ENCODE assay signal across 8 cellular contexts in the genomic region with DNA sequence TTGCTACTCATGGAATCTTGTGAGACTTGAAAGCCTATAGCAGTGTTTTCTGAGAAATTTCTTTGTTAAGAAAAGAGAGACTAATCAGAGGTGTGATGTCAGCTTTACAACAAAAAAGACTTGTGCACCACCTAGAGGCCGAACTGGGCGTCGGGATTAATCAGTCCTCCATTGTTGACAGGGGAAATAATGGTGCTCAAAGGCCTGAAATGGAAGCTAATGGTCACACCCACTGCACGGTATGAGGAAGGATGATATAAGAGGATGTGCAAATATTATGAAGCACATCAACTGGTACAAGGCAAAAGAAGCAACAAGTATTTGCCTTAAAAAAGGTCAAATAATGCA.
DNase-seq lines count a peak whose midpoint lies in the region; ATAC-seq, FAIRE-seq and TF ChIP-seq lines count a peak whose summit lies in the region.

No MANE protein-coding gene starts in this region.

- peak; percentile 90 for FAIRE-seq in GM12878 (lab: Jason Lieb, UNC)

- 0% methylated on average over 4 of the region's 4 CpGs for WGBS in GM12878 (ENCODE audit: insufficient coverage, insufficient replicate concordance, low lambda C conversion rate, missing lambda C conversion rate)

- CTCF ChIA-PET in activated CD4-positive, alpha-beta T cell treated with anti-CD3 and anti-CD28 coated beads, Interleukin-2, amount 10 ng/mL, durations not matched to agents 7 days and 5 days (lab: Charles Lee) = no interaction called here
- CTCF ChIA-PET in GM12878 (lab: Yijun Ruan, JAX) = interaction anchor here (0.7 to 2.6 kb wide), 14 partner anchors 9 to 944 kb away, joined by 3 to 23 read pairs (median 3); no protein-coding TSS in a partner anchor

- H2AFZ ChIP-seq in GM12878 (ENCODE audit: control insufficient read depth, low read depth, low read length) = no peak overlapping the region

- peak; percentile 77 for TF ChIP-seq RAD21 in GM12878 (IDR thresholded peaks at IDR 0.05; ENCODE audit: insufficient read depth, low read depth, low read length)

- no peaks in the 10 kb centered on the region for H3K27me3 ChIP-seq in GM12878 (replicated peaks in 1 of 2; ENCODE audit: control insufficient read depth in 2 of 2, insufficient read depth in 2 of 2, low read length in 1 of 2)

- no peaks in the 10 kb centered on the region for H3K9me3 Mint-ChIP-seq in activated CD4-positive, alpha-beta T cell treated with anti-CD3 and anti-CD28 coated beads, Interleukin-2, amount 10 ng/mL, durations not matched to agents 7 days and 5 days
- H3K9me3 Mint-ChIP-seq in stimulated activated naive CD8-positive, alpha-beta T cell treated with anti-CD3 and anti-CD28 coated beads, Interleukin-15, amount 100 ng/mL, for 72 hours = no peaks in the 10 kb centered on the region

- H3K36me3 ChIP-seq in GM12878 (ENCODE audit: control insufficient read depth in 2 of 2, insufficient read depth in 2 of 2, low read length in 1 of 2) = no peaks in the 10 kb centered on the region

- H3K4me1 Mint-ChIP-seq in activated CD4-positive, alpha-beta T cell treated with anti-CD3 and anti-CD28 coated beads, Interleukin-2, amount 10 ng/mL, durations not matched to agents 7 days and 5 days = peaks cover 3% of the 10 kb centered on the region
- no peaks in the 10 kb centered on the region for H3K4me1 Mint-ChIP-seq in stimulated activated naive CD8-positive, alpha-beta T cell treated with anti-CD3 and anti-CD28 coated beads, Interleukin-15, amount 100 ng/mL, for 72 hours

- no peaks in the 10 kb centered on the region for H3K9me3 ChIP-seq in GM12878 (replicated peaks; ENCODE audit: control insufficient read depth, insufficient read depth, low read length)

- no peak overlapping the region for H3K9ac ChIP-seq in GM12878 (ENCODE audit: control insufficient read depth, insufficient read depth, low read length)

- POLR2A ChIA-PET in activated CD4-positive, alpha-beta T cell treated with anti-CD3 and anti-CD28 coated beads, Interleukin-2, amount 10 ng/mL, durations not matched to agents 7 days and 5 days (lab: Charles Lee) = no interaction called here
- POLR2A ChIA-PET in GM12878 (lab: Charles Lee) = no interaction called here

- intact Hi-C loops in GM12878 (cut with micrococcal nuclease; ENCODE audit: unreplicated experiment) = loop anchor here (5.0 to 10.0 kb wide), 6 partner anchors 150 to 943 kb away; no protein-coding TSS in a partner anchor

- no peak overlapping the region for H3K27ac ChIP-seq in GM12878 (ENCODE audit: control insufficient read depth, insufficient read depth)

- no peaks in the 10 kb centered on the region for H3K79me2 ChIP-seq in GM12878 (ENCODE audit: control insufficient read depth, insufficient read depth, low read length)

- peak; percentile 52 to 67 (median 65) for TF ChIP-seq CTCF in GM12878 (IDR thresholded peaks at IDR 0.05 in 2 of 3, conservative IDR thresholded peaks at IDR 0.05 in 1 of 3; ENCODE audit: control insufficient read depth in 2 of 3, extremely low read depth in 1 of 3, insufficient read depth in 1 of 3, low read depth in 3 of 3, low read length in 3 of 3)

- ATAC-seq in GM21576 (IDR thresholded peaks at IDR 0.05; ENCODE audit: unreplicated experiment) (peak; percentile 97), GM12878 (peak; percentile 100)
- peak; percentile 80 for ATAC-seq in stimulated activated naive CD8-positive, alpha-beta T cell treated with anti-CD3 and anti-CD28 coated beads, Interleukin-15, amount 100 ng/mL, for 72 hours

- no peak for TF ChIP-seq EP300 in GM12878 (IDR thresholded peaks at IDR 0.05; ENCODE audit: borderline replicate concordance in 1 of 2, control insufficient read depth in 1 of 2, low read depth in 2 of 2, low read length in 2 of 2)

- H3K4me1 ChIP-seq in GM12878 (ENCODE audit: control insufficient read depth, insufficient read depth, low read length) = no peaks in the 10 kb centered on the region

- SMC1A ChIA-PET in GM12878 (lab: Charles Lee; ENCODE audit: uncharacterized antibody, unreplicated experiment) = interaction anchor here (1.0 to 1.8 kb wide), 6 partner anchors 9 to 1801 kb away, joined by 3 to 10 read pairs (median 3); no protein-coding TSS in a partner anchor

- H3K27ac Mint-ChIP-seq in activated CD4-positive, alpha-beta T cell treated with anti-CD3 and anti-CD28 coated beads, Interleukin-2, amount 10 ng/mL, durations not matched to agents 7 days and 5 days = no peak overlapping the region
- no peak overlapping the region for H3K27ac Mint-ChIP-seq in stimulated activated naive CD8-positive, alpha-beta T cell treated with anti-CD3 and anti-CD28 coated beads, Interleukin-15, amount 100 ng/mL, for 72 hours

- RAD21 ChIA-PET in GM12878 (lab: Charles Lee; ENCODE audit: unreplicated experiment) = interaction anchor here (1.0 to 1.1 kb wide), 2 partner anchors 10 to 446 kb away, joined by 3 read pairs; no protein-coding TSS in a partner anchor

- H3K4me2 ChIP-seq in GM12878 (ENCODE audit: control insufficient read depth, insufficient read depth) = no peak overlapping the region

- no peaks in the 10 kb centered on the region for H3K27me3 Mint-ChIP-seq in activated CD4-positive, alpha-beta T cell treated with anti-CD3 and anti-CD28 coated beads, Interleukin-2, amount 10 ng/mL, durations not matched to agents 7 days and 5 days
- H3K27me3 Mint-ChIP-seq in stimulated activated naive CD8-positive, alpha-beta T cell treated with anti-CD3 and anti-CD28 coated beads, Interleukin-15, amount 100 ng/mL, for 72 hours = no peaks in the 10 kb centered on the region

- H3K36me3 Mint-ChIP-seq in activated CD4-positive, alpha-beta T cell treated with anti-CD3 and anti-CD28 coated beads, Interleukin-2, amount 10 ng/mL, durations not matched to agents 7 days and 5 days (ENCODE audit: low read depth) = no peaks in the 10 kb centered on the region

- no TSS peak for BruUV-seq in GM12878 (replicated peaks; lab: Mats Ljungman, UMichigan)

- no peak for TF ChIP-seq POLR2A in GM12878 (IDR thresholded peaks at IDR 0.05; ENCODE audit: low read depth, low read length)

- H3K4me3 ChIP-seq in GM12878 = no peak overlapping the region

- DNase-seq in activated CD4-positive, alpha-beta T cell treated with anti-CD3 and anti-CD28 coated beads, Interleukin-2, amount 10 ng/mL, durations not matched to agents 7 days and 5 days = peak; percentile 39
- DNase-seq in activated CD4-positive, alpha-beta T cell treated with anti-CD3 and anti-CD28 coated beads for 1 hour = no peak
- DNase-seq in HPDE6-E6E7 (ENCODE audit: extremely low spot score) (peak; percentile 45), NCI-H774 (lab: John Stamatoyannopoulos, UW) (peak; percentile 1), GM12878 (ENCODE audit: low read depth, low spot score) (peak; percentile 24), inferior parietal cortex (ENCODE audit: extremely low spot score) (peak; percentile 75)
- peak; percentile 10 to 20 for DNase-seq in stimulated activated naive CD8-positive, alpha-beta T cell treated with anti-CD3 and anti-CD28 coated beads, Interleukin-15, amount 100 ng/mL, for 72 hours

- in situ Hi-C loops in GM12878 (cut with MboI) = no loop called here

- no peak overlapping the region for H3K4me3 Mint-ChIP-seq in activated CD4-positive, alpha-beta T cell treated with anti-CD3 and anti-CD28 coated beads, Interleukin-2, amount 10 ng/mL, durations not matched to agents 7 days and 5 days
- no peak overlapping the region for H3K4me3 Mint-ChIP-seq in stimulated activated naive CD8-positive, alpha-beta T cell treated with anti-CD3 and anti-CD28 coated beads, Interleukin-15, amount 100 ng/mL, for 72 hours

- H4K20me1 ChIP-seq in GM12878 (ENCODE audit: control insufficient read depth, insufficient read depth) = no peaks in the 10 kb centered on the region

TF ChIP-seq in GM12878, 131 proteins besides CTCF, POLR2A, EP300 and RAD21:
- TF ChIP-seq CREM (IDR thresholded peaks at IDR 0.05; ENCODE audit: low read depth) = 0 out of 2 replicates have a peak, but pooled peaks have one; percentile 11
- TF ChIP-seq SMC3 (IDR thresholded peaks at IDR 0.05; ENCODE audit: borderline replicate concordance, low read length) = peak; percentile 31; the same call in 1 of the 2 replicates
- TF ChIP-seq ZSCAN29 (IDR thresholded peaks at IDR 0.05) = no peak
- TF ChIP-seq ZNF274 (IDR thresholded peaks at IDR 0.05; ENCODE audit: insufficient read depth, insufficient read length) = no peak
- TF ChIP-seq SIX5 (IDR thresholded peaks at IDR 0.05; ENCODE audit: low read depth, low read length, severe bottlenecking) = no peak
- TF ChIP-seq ATF7 (IDR thresholded peaks at IDR 0.05; ENCODE audit: low read depth) = 0 out of 2 replicates have a peak, but pooled peaks have one; percentile 36
- TF ChIP-seq ETV6 (conservative IDR thresholded peaks at IDR 0.05 in 1 of 2, IDR thresholded peaks at IDR 0.05 in 1 of 2; ENCODE audit: borderline replicate concordance in 1 of 2, low read depth in 1 of 2) = peak in 1 of 2 experiments; percentile 45; a peak in 2 of 4 replicates
- TF ChIP-seq, protein P1, sequence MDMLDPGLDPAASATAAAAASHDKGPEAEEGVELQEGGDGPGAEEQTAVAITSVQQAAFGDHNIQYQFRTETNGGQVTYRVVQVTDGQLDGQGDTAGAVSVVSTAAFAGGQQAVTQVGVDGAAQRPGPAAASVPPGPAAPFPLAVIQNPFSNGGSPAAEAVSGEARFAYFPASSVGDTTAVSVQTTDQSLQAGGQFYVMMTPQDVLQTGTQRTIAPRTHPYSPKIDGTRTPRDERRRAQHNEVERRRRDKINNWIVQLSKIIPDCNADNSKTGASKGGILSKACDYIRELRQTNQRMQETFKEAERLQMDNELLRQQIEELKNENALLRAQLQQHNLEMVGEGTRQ (IDR thresholded peaks at IDR 0.05; ENCODE audit: borderline replicate concordance, low read depth, low read length) = no peak
- no peak for TF ChIP-seq CHD2 (IDR thresholded peaks at IDR 0.05; ENCODE audit: borderline replicate concordance, low read depth, low read length)
- peak; percentile 87 for TF ChIP-seq YY1 (IDR thresholded peaks at IDR 0.05; ENCODE audit: low read depth, low read length)
- peak; percentile 39 for TF ChIP-seq PKNOX1 (IDR thresholded peaks at IDR 0.05)
- TF ChIP-seq ZNF207 (IDR thresholded peaks at IDR 0.05; ENCODE audit: borderline replicate concordance) = no peak
- TF ChIP-seq PAX5 (IDR thresholded peaks at IDR 0.05; ENCODE audit: borderline replicate concordance, low read depth, low read length) = peak; percentile 89
- TF ChIP-seq STAT3 (IDR thresholded peaks at IDR 0.05; ENCODE audit: low read depth, low read length) = no peak
- no peak for TF ChIP-seq BMI1 (IDR thresholded peaks at IDR 0.05; ENCODE audit: borderline replicate concordance)
TF ChIP-seq in GM12878: peak in this region for 7.
